Comparison of ENCODE assay signal across 8 cellular contexts in the genomic region with DNA sequence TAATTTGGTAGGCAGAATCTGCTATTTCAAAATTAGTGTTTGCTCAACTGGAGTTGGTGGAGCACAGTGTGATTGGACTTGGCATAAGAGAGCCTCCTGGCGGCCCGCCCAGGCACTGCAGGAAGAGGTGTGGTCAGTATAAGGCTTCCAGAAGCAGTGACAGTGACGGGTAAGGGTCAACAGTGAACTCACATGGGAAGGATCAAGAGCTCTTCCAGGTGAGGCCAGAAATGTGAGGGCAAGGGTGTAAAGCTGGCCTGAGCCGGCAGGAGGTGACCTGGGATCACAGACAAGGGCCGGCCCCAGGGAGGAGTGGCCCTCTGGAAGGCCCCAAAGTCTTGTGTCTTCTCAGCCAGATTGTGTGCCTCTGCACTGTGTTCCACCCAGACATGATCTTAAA.
A peak's percentile ranks its signal among the peaks of the same experiment; 100 is the strongest.
DNase-seq lines count a peak whose midpoint lies in the region; ATAC-seq and TF ChIP-seq lines count a peak whose summit lies in the region.

No MANE protein-coding gene starts in this region.

- H3K36me3 Mint-ChIP-seq in CD14-positive monocyte = peaks cover 0 to 1% of the 10 kb centered on the region in 2 donors
- no peaks in the 10 kb centered on the region for H3K36me3 Mint-ChIP-seq in activated naive CD8-positive, alpha-beta T cell treated with anti-CD3 and anti-CD28 coated beads, Interleukin-2, amount 50 U/mL, for 24 hours (ENCODE audit: low read depth)

- H2BK5ac ChIP-seq in IMR-90 (ENCODE audit: low read depth, low read length, poor library complexity, severe bottlenecking) = no peak overlapping the region

- H4K20me1 ChIP-seq in IMR-90 (ENCODE audit: insufficient read depth, low read length) = no peaks in the 10 kb centered on the region

- H3K9me1 ChIP-seq in IMR-90 (ENCODE audit: insufficient read depth, low read length) = peaks cover 3% of the 10 kb centered on the region

- H3K9me3 Mint-ChIP-seq in CD14-positive monocyte = no peaks in the 10 kb centered on the region
- H3K9me3 Mint-ChIP-seq in activated naive CD8-positive, alpha-beta T cell treated with anti-CD3 and anti-CD28 coated beads, Interleukin-2, amount 50 U/mL, for 24 hours = no peaks in the 10 kb centered on the region

- H2BK15ac ChIP-seq in IMR-90 (ENCODE audit: low read depth, low read length) = no peak overlapping the region

- H3K4me3 ChIP-seq in IMR-90 (ENCODE audit: insufficient read depth, low read depth, low read length) = no peak overlapping the region

- no peaks in the 10 kb centered on the region for H3K36me3 ChIP-seq in IMR-90 (ENCODE audit: control insufficient read depth, insufficient read depth, low read length)

- H2BK20ac ChIP-seq in IMR-90 (ENCODE audit: low read depth, low read length) = no peak overlapping the region

- no TSS peak for BruUV-seq in IMR-90 (replicated peaks; lab: Mats Ljungman, UMichigan)

- no peaks in the 10 kb centered on the region for H3K79me1 ChIP-seq in IMR-90 (ENCODE audit: low read depth in 1 of 2, low read length in 2 of 2)

- H4K91ac ChIP-seq in IMR-90 (ENCODE audit: insufficient read depth, low read depth, low read length) = no peak overlapping the region

- DNase-seq in CD14-positive monocyte (ENCODE audit: low spot score) = peak; percentile 78
- peak; percentile 51 for DNase-seq in IMR-90
- DNase-seq in T-helper 1 cell = peak; percentile 27 to 59 (median 40)
- peak; percentile 84 for DNase-seq in activated naive CD8-positive, alpha-beta T cell treated with anti-CD3 and anti-CD28 coated beads, Interleukin-2, amount 50 U/mL, for 24 hours
- DNase-seq in hepatic stellate cell (ENCODE audit: low spot score) = peak; percentile 45
- peak; percentile 84 for DNase-seq in stimulated activated CD4-positive, alpha-beta T cell treated with anti-CD3 and anti-CD28 coated beads, Interleukin-15, amount 100 ng/mL, for 24 hours
- DNase-seq in cerebellum (ENCODE audit: low spot score) = no peak

- no peak overlapping the region for H3K4me3 Mint-ChIP-seq in CD14-positive monocyte
- H3K4me3 Mint-ChIP-seq in activated naive CD8-positive, alpha-beta T cell treated with anti-CD3 and anti-CD28 coated beads, Interleukin-2, amount 50 U/mL, for 24 hours = no peak overlapping the region

- H3K4me1 Mint-ChIP-seq in CD14-positive monocyte = peaks cover 15% of the 10 kb centered on the region
- H3K4me1 Mint-ChIP-seq in activated naive CD8-positive, alpha-beta T cell treated with anti-CD3 and anti-CD28 coated beads, Interleukin-2, amount 50 U/mL, for 24 hours = no peaks in the 10 kb centered on the region

- peak; percentile 47 for TF ChIP-seq RAD21 in IMR-90 (IDR thresholded peaks at IDR 0.05; ENCODE audit: low read length)

- H4K8ac ChIP-seq in IMR-90 (ENCODE audit: low read depth in 2 of 2, low read length in 2 of 2) = no peak overlapping the region

- no peaks in the 10 kb centered on the region for H3K4me1 ChIP-seq in IMR-90 (ENCODE audit: control insufficient read depth, insufficient read depth, low read length)

- 0% methylated on average over 2 of the region's 5 CpGs; no CpG with 5 or more reads in 1 of the 2 experiments for WGBS in IMR-90 (ENCODE audit: extremely low coverage in 2 of 2, insufficient read length in 1 of 2), 2 experiments

- H3K14ac ChIP-seq in IMR-90 (replicated peaks; ENCODE audit: low read depth, low read length) = no peak overlapping the region

- peak overlapping the region; percentile 34 for H2AFZ ChIP-seq in IMR-90 (replicated peaks; ENCODE audit: low read length, poor library complexity)

- H3K27me3 Mint-ChIP-seq in CD14-positive monocyte (ENCODE audit: low read depth in 3 of 3) = no peaks in the 10 kb centered on the region
- H3K27me3 Mint-ChIP-seq in activated naive CD8-positive, alpha-beta T cell treated with anti-CD3 and anti-CD28 coated beads, Interleukin-2, amount 50 U/mL, for 24 hours = no peaks in the 10 kb centered on the region

- no peaks in the 10 kb centered on the region for H3K9me3 ChIP-seq in IMR-90 (ENCODE audit: control insufficient read depth, insufficient read depth, low read length)

- dilution Hi-C loops in IMR-90 (cut with HindIII; ENCODE audit: low sequenced_read_pairs, unreplicated experiment) = no loop called here

- intact Hi-C loops in CD14-positive monocyte (cut with micrococcal nuclease) = no loop called here
- intact Hi-C loops in IMR-90 (cut with micrococcal nuclease) = loop anchor here (5.0 kb wide), 1 partner anchor 92 kb away; the partner anchor contains the start of gene RNF7

- peak overlapping the region; percentile 80 for H2AK9ac ChIP-seq in IMR-90 (replicated peaks; ENCODE audit: low read depth, low read length, poor library complexity)

- no peaks in the 10 kb centered on the region for H3K27me3 ChIP-seq in IMR-90 (ENCODE audit: control insufficient read depth, insufficient read depth, low read length)

- no peak for TF ChIP-seq POLR2A in IMR-90 (IDR thresholded peaks at IDR 0.05; ENCODE audit: low read depth, low read length)

- CTCF ChIA-PET in IMR-90 (lab: Yijun Ruan, JAX) = interaction anchor here (0.6 kb wide), 1 partner anchor 481 kb away, joined by 4 read pairs; no protein-coding TSS in a partner anchor

- POLR2A ChIA-PET in IMR-90 (lab: Charles Lee; ENCODE audit: unreplicated experiment) = no interaction called here

- no peak overlapping the region for H2BK120ac ChIP-seq in IMR-90 (ENCODE audit: low read depth, low read length)

- H3K9ac ChIP-seq in IMR-90 (ENCODE audit: low read depth, low read length) = no peak overlapping the region

- no peak overlapping the region for H3K56ac ChIP-seq in IMR-90 (ENCODE audit: extremely low read depth, insufficient read depth, low read length)

- no peak overlapping the region for H3K4ac ChIP-seq in IMR-90 (ENCODE audit: low read depth, low read length)

- ATAC-seq in GM19324 (IDR thresholded peaks at IDR 0.05; ENCODE audit: low FRiP score, unreplicated experiment) = peak; percentile 49
- ATAC-seq in IMR-90 (ENCODE audit: low read depth) = peak; percentile 79
- ATAC-seq in activated naive CD8-positive, alpha-beta T cell treated with anti-CD3 and anti-CD28 coated beads, Interleukin-2, amount 50 U/mL, for 24 hours = peak; percentile 84

- H3K23ac ChIP-seq in IMR-90 (ENCODE audit: low read depth, low read length) = no peak overlapping the region

- H3K18ac ChIP-seq in IMR-90 (ENCODE audit: low read depth, low read length) = no peak overlapping the region

- peak overlapping the region; percentile 11 for H2AK5ac ChIP-seq in IMR-90 (ENCODE audit: low read depth, low read length)

- no peak overlapping the region for H4K5ac ChIP-seq in IMR-90 (ENCODE audit: low read depth, low read length)

- TF ChIP-seq CTCF in CD14-positive monocyte (IDR thresholded peaks at IDR 0.05) (peak; percentile 93), IMR-90 (conservative IDR thresholded peaks at IDR 0.05; ENCODE audit: low read depth, low read length) (peak; percentile 56)

- no peak overlapping the region for H3K27ac ChIP-seq in IMR-90 (ENCODE audit: insufficient read depth, low read length)

- in situ Hi-C loops in IMR-90 (cut with MboI; ENCODE audit: low sequenced_read_pairs) = no loop called here

- H3K4me2 ChIP-seq in IMR-90 (ENCODE audit: low read depth, low read length) = no peak overlapping the region

- H3K27ac Mint-ChIP-seq in CD14-positive monocyte = peak overlapping the region in 4 of 7 donors; percentile 39 to 51 (median 48)
- no peak overlapping the region for H3K27ac Mint-ChIP-seq in activated naive CD8-positive, alpha-beta T cell treated with anti-CD3 and anti-CD28 coated beads, Interleukin-2, amount 50 U/mL, for 24 hours

TF ChIP-seq in IMR-90, 13 proteins besides CTCF, POLR2A, EP300 and RAD21:
- no peak for TF ChIP-seq RFX5 (IDR thresholded peaks at IDR 0.05; ENCODE audit: low read depth, low read length)
- peak; percentile 52 for TF ChIP-seq SMC3 (IDR thresholded peaks at IDR 0.05; ENCODE audit: low read depth, low read length)
